ENCODE assay signal across 1 cellular context in genomic region chrX:154540897-154541535, GRCh38.
TF ChIP-seq lines count a peak whose summit lies in the region.

No MANE protein-coding gene starts in this region.

TF ChIP-seq in liver, 16 proteins besides CTCF, POLR2A, EP300 and RAD21 (continued from another document):
- TF ChIP-seq, protein P1, sequence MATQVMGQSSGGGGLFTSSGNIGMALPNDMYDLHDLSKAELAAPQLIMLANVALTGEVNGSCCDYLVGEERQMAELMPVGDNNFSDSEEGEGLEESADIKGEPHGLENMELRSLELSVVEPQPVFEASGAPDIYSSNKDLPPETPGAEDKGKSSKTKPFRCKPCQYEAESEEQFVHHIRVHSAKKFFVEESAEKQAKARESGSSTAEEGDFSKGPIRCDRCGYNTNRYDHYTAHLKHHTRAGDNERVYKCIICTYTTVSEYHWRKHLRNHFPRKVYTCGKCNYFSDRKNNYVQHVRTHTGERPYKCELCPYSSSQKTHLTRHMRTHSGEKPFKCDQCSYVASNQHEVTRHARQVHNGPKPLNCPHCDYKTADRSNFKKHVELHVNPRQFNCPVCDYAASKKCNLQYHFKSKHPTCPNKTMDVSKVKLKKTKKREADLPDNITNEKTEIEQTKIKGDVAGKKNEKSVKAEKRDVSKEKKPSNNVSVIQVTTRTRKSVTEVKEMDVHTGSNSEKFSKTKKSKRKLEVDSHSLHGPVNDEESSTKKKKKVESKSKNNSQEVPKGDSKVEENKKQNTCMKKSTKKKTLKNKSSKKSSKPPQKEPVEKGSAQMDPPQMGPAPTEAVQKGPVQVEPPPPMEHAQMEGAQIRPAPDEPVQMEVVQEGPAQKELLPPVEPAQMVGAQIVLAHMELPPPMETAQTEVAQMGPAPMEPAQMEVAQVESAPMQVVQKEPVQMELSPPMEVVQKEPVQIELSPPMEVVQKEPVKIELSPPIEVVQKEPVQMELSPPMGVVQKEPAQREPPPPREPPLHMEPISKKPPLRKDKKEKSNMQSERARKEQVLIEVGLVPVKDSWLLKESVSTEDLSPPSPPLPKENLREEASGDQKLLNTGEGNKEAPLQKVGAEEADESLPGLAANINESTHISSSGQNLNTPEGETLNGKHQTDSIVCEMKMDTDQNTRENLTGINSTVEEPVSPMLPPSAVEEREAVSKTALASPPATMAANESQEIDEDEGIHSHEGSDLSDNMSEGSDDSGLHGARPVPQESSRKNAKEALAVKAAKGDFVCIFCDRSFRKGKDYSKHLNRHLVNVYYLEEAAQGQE (IDR thresholded peaks at IDR 0.05), result peak; percentile 51
- TF ChIP-seq SP1 (IDR thresholded peaks at IDR 0.05), result peak; percentile 65
- TF ChIP-seq HNF4A (conservative IDR thresholded peaks at IDR 0.05), result peak; percentile 40 to 50
